ENCODE assay signal across 8 cellular contexts in the genomic region with DNA sequence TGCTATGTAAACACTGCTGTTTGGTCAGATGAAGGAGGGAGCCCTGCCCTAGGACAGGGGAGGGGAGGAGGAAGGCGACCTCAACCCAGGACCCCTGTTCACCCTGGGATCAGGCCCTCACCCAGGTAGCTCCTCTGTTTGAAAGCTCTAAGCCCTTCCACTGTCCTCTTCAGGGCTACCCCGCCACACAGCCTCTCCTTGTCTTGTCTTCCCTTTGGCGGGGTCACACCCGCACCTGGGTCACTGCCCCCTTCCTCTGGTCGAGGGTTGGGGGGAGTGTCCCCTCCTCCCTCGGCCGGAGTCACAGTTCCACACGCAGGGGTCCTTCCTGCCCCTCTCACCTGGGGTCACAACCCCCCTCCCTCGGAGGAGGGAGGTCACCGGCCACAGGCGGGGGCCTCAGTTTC. TPM values are rescaled to one million over a fixed set of nuclear protein-coding genes. Genes with fewer than 3 reads are reported as not detected.
DNase-seq lines count a peak whose midpoint lies in the region; ATAC-seq and TF ChIP-seq lines count a peak whose summit lies in the region.

No MANE protein-coding gene starts in this region.

- H3K27me3 ChIP-seq in Caco-2 (replicated peaks; ENCODE audit: control insufficient read depth, insufficient read depth, low read length) (no peaks in the 10 kb centered on the region), liver (ENCODE audit: control insufficient read depth in 4 of 4, insufficient read depth in 4 of 4, low read length in 3 of 4) (no peaks in the 10 kb centered on the region), uterus (no peaks in the 10 kb centered on the region)

- no peaks in the 10 kb centered on the region for H3K27me3 Mint-ChIP-seq in Caco-2 (ENCODE audit: insufficient read depth, unreplicated experiment)

- intact Hi-C loops in Caco-2 (cut with micrococcal nuclease; ENCODE audit: unreplicated experiment) (loop anchor here (1.0 kb wide), 1 partner anchor 12 kb away; the partner anchor contains the start of gene CELF1), uterus (cut with DNase I; ENCODE audit: low total_unique reads) (no loop called here), posterior vena cava (cut with DNase I) (no loop called here)

- peak overlapping the region; percentile 97 for H3K4me3 ChIP-seq in Caco-2 (ENCODE audit: low read depth, low read length)
- H3K4me3 ChIP-seq in astrocyte of the spinal cord (ENCODE audit: low read depth, low read length) = peak overlapping the region; percentile 70
- H3K4me3 ChIP-seq in liver (ENCODE audit: low read depth in 1 of 3, low read length in 3 of 3) = peak overlapping the region; percentile 75 to 92 (median 85)
- peak overlapping the region; percentile 70 to 93 for H3K4me3 ChIP-seq in uterus

- H3K27ac ChIP-seq in liver (ENCODE audit: low read depth in 1 of 2, low read length in 2 of 2) = peak overlapping the region in 1 of 2 donors; percentile 73
- H3K27ac ChIP-seq in uterus = peak overlapping the region; percentile 84 to 88

- peak; percentile 17 for ATAC-seq in HG03175 (IDR thresholded peaks at IDR 0.05; ENCODE audit: unreplicated experiment)

- POLR2A ChIA-PET in Caco-2 (lab: Charles Lee) = interaction anchor here (0.6 to 1.1 kb wide), 3 partner anchors 9 to 13 kb away, joined by 4 to 5 read pairs (median 4); no protein-coding TSS in a partner anchor

- TF ChIP-seq RAD21 in liver (IDR thresholded peaks at IDR 0.05) = no peak

- H3K4me3 Mint-ChIP-seq in Caco-2 (ENCODE audit: unreplicated experiment) = peak overlapping the region; percentile 77

- CTCF ChIA-PET in Caco-2 (lab: Charles Lee) = interaction anchor here (0.6 to 2.8 kb wide), 2 partner anchors 12 to 54 kb away, joined by 3 to 16 read pairs; partner anchors contain the start of gene CELF1

- H3K9me3 Mint-ChIP-seq in Caco-2 (ENCODE audit: unreplicated experiment) = no peaks in the 10 kb centered on the region

- no peaks in the 10 kb centered on the region for H3K4me1 Mint-ChIP-seq in Caco-2 (ENCODE audit: low read depth, unreplicated experiment)

- no peak for DNase-seq in Caco-2
- no peak for DNase-seq in astrocyte of the spinal cord (ENCODE audit: low read depth, low spot score)
- no peak for DNase-seq in uterus
- DNase-seq in posterior vena cava (ENCODE audit: low spot score) = no peak
- no peak for DNase-seq in erythroblast (lab: John Stamatoyannopoulos, UW)
- DNase-seq in GM03348 (ENCODE audit: low spot score) = no peak

- peak overlapping the region; percentile 61 to 96 for H3K9ac ChIP-seq in liver (ENCODE audit: low read depth in 1 of 2, low read length in 2 of 2)

- TF ChIP-seq POLR2A in uterus (IDR thresholded peaks at IDR 0.05) (no peak), erythroblast (IDR thresholded peaks at IDR 0.05; ENCODE audit: low read length) (no peak)

- in situ Hi-C loops in astrocyte of the spinal cord (cut with HindIII; ENCODE audit: low sequenced_read_pairs) = no loop called here

- no peak for TF ChIP-seq CTCF in Caco-2 (IDR thresholded peaks at IDR 0.05; ENCODE audit: insufficient read depth in 1 of 2, low read depth in 1 of 2, low read length in 1 of 2, severe bottlenecking in 1 of 2, unreplicated experiment in 1 of 2)
- TF ChIP-seq CTCF in astrocyte of the spinal cord (IDR thresholded peaks at IDR 0.05; ENCODE audit: low read depth, low read length) = no peak
- TF ChIP-seq CTCF in liver (IDR thresholded peaks at IDR 0.05; ENCODE audit: low read depth, low read length, missing input control) = no peak
- TF ChIP-seq CTCF in uterus (IDR thresholded peaks at IDR 0.05) = no peak

- H3K4me1 ChIP-seq in Caco-2 (no peaks in the 10 kb centered on the region; the same call in 1 of the 2 replicates), liver (ENCODE audit: control insufficient read depth in 4 of 4, insufficient read depth in 4 of 4, low read length in 3 of 4) (peaks cover 0 to 15% (median 3%) of the 10 kb centered on the region in 4 donors), uterus (peaks cover 5% of the 10 kb centered on the region in 2 donors)

- peak overlapping the region; percentile 82 for H3K27ac Mint-ChIP-seq in Caco-2 (ENCODE audit: unreplicated experiment)

- no peaks in the 10 kb centered on the region; the same call in 1 of the 2 replicates for H3K36me3 ChIP-seq in Caco-2 (ENCODE audit: control insufficient read depth, insufficient read depth, low read length)
- peaks cover 0 to 4% (median under 1%) of the 10 kb centered on the region in 4 donors for H3K36me3 ChIP-seq in liver (ENCODE audit: control insufficient read depth in 4 of 4, insufficient read depth in 3 of 4, low read depth in 1 of 4, low read length in 3 of 4)
- H3K36me3 ChIP-seq in uterus = no peaks in the 10 kb centered on the region

- BruUV-seq in Caco-2 (replicated peaks; lab: Mats Ljungman, UMichigan) = TSS peak; percentile 63

- peaks cover 30% of the 10 kb centered on the region for H3K36me3 Mint-ChIP-seq in Caco-2 (ENCODE audit: insufficient read depth, unreplicated experiment)

- WGBS in liver = 10% methylated on average over 11 of the region's 11 CpGs

- H3K9me3 ChIP-seq in Caco-2 = no peaks in the 10 kb centered on the region
- no peaks in the 10 kb centered on the region for H3K9me3 ChIP-seq in liver (ENCODE audit: control insufficient read depth in 4 of 4, low read length in 3 of 4)
- H3K9me3 ChIP-seq in uterus = no peaks in the 10 kb centered on the region

TF ChIP-seq in liver, 16 proteins besides CTCF, POLR2A, EP300 and RAD21:
- TF ChIP-seq RXRA (IDR thresholded peaks at IDR 0.05) (peak; percentile 12 to 15), ATF3 (IDR thresholded peaks at IDR 0.05) (no peak)

RNA-seq across cellular contexts. Expression of gene PTPMT1, which starts 0.5 kb away (rescaled TPM):
- 100 and 108 TPM in 2 replicates for total RNA-seq in Caco-2 (2022)
- 10 to 100 TPM; 28.7 to 40.4 TPM for total RNA-seq in liver
- 10 to 100 TPM; 32.9 to 34.1 TPM for polyA plus RNA-seq in liver
- 10 to 100 TPM; 28.5 to 74.4 (median 48.7) TPM for total RNA-seq in uterus
- total RNA-seq in posterior vena cava = 10 to 100 TPM; 28.9 to 29.2 TPM

RNA-seq across cellular contexts. Expression of gene CELF1, which starts 12.0 kb away (rescaled TPM):
- total RNA-seq in Caco-2 (2022) (146 and 152 TPM in 2 replicates), liver (100 to 1,000 TPM in 1 of 2 donors, 10 to 100 TPM in 1; 66.7 to 139 TPM), uterus (100 to 1,000 TPM in 3 of 4 donors, 10 to 100 TPM in 1; 51.2 to 138 (median 121) TPM), posterior vena cava (10 to 100 TPM; 83.8 to 96.3 TPM)
- polyA plus RNA-seq in liver = 10 to 100 TPM; 23.5 to 53.8 TPM

RNA-seq across cellular contexts. Expression of gene KBTBD4, which starts 13.8 kb away (rescaled TPM):
- total RNA-seq in Caco-2 (2022) (11.9 and 12.5 TPM in 2 replicates), liver (10 to 100 TPM in 1 of 2 donors, 1 to 10 TPM in 1; 9.1 to 12.0 TPM), uterus (10 to 100 TPM in 3 of 4 donors, 1 to 10 TPM in 1; 9.7 to 36.3 (median 18.5) TPM), posterior vena cava (10 to 100 TPM in 1 of 2 donors, 1 to 10 TPM in 1; 9.5 to 12.3 TPM)
- 1 to 10 TPM; 5.6 to 8.2 TPM for polyA plus RNA-seq in liver

RNA-seq across cellular contexts. Expression of gene NDUFS3, which starts 13.9 kb away (rescaled TPM):
- 183 and 185 TPM in 2 replicates for total RNA-seq in Caco-2 (2022)
- total RNA-seq in liver = 10 to 100 TPM; 43.8 to 55.0 TPM
- 100 to 1,000 TPM in 1 of 2 donors, 10 to 100 TPM in 1; 80.6 to 101 TPM for polyA plus RNA-seq in liver
- total RNA-seq in uterus = 10 to 100 TPM; 59.2 to 67.6 (median 62.5) TPM
- total RNA-seq in posterior vena cava = 10 to 100 TPM; 65.6 to 70.3 TPM

RNA-seq across cellular contexts. Expression of gene FAM180B, which starts 21.5 kb away (rescaled TPM):
- total RNA-seq in Caco-2 (2022) (not detected in 2 replicates), liver (not detected), uterus (under 1 TPM in 2 of 4 donors, not detected in 2; 0.21 to 0.30 TPM), posterior vena cava (1 to 10 TPM; 3.4 to 7.2 TPM)
- polyA plus RNA-seq in liver = not detected
